ENCODE assay signal across 8 cellular contexts in genomic region chr17:6574689-6575595, GRCh38. TPM values are rescaled to one million over a fixed set of nuclear protein-coding genes. Genes with fewer than 3 reads are reported as not detected.
DNase-seq lines count a peak whose midpoint lies in the region; ATAC-seq lines count a peak whose summit lies in the region.

No MANE protein-coding gene starts in this region.

- peaks cover 12% of the 10 kb centered on the region for H3K36me3 Mint-ChIP-seq in activated naive CD4-positive, alpha-beta T cell treated with anti-CD3 and anti-CD28 coated beads for 36 hours (ENCODE audit: low read depth)

- CTCF ChIA-PET in activated naive CD4-positive, alpha-beta T cell treated with anti-CD3 and anti-CD28 coated beads for 36 hours (lab: Charles Lee): interaction anchor here (1.1 kb wide), 1 partner anchor 102 kb away, joined by 3 read pairs; no protein-coding TSS in a partner anchor

- H3K27ac Mint-ChIP-seq in activated naive CD4-positive, alpha-beta T cell treated with anti-CD3 and anti-CD28 coated beads for 36 hours: no peak overlapping the region

- no peaks in the 10 kb centered on the region for H3K36me3 ChIP-seq in MG63

- no peaks in the 10 kb centered on the region for H3K27me3 ChIP-seq in MG63

- H3K4me3 ChIP-seq in MG63: no peak overlapping the region

- DNase-seq in EL (peak; percentile 84), MG63 (peak; percentile 58), iris pigment epithelial cell (ENCODE audit: low read depth) (peak; percentile 88), NCI-H748 (lab: John Stamatoyannopoulos, UW; ENCODE audit: unreplicated experiment) (no peak), NCI-H2196 (lab: John Stamatoyannopoulos, UW; ENCODE audit: unreplicated experiment) (no peak)
- peak; percentile 63 for DNase-seq in activated naive CD4-positive, alpha-beta T cell treated with anti-CD3 and anti-CD28 coated beads for 36 hours
- DNase-seq in stimulated activated CD4-positive, alpha-beta T cell treated with anti-CD3 and anti-CD28 coated beads, Interleukin-4, amount 100 ng/mL, for 48 hours (ENCODE audit: low read depth in 2 of 2): peak; percentile 30 to 33

- intact Hi-C loops in activated naive CD4-positive, alpha-beta T cell treated with anti-CD3 and anti-CD28 coated beads for 36 hours (cut with micrococcal nuclease): no loop called here

- H3K9me3 ChIP-seq in MG63: no peaks in the 10 kb centered on the region

- H3K9me3 Mint-ChIP-seq in activated naive CD4-positive, alpha-beta T cell treated with anti-CD3 and anti-CD28 coated beads for 36 hours: no peaks in the 10 kb centered on the region

- peaks cover 18% of the 10 kb centered on the region for H3K4me1 Mint-ChIP-seq in activated naive CD4-positive, alpha-beta T cell treated with anti-CD3 and anti-CD28 coated beads for 36 hours (ENCODE audit: low read depth)

- no peak for ATAC-seq in HG03571 (IDR thresholded peaks at IDR 0.05; ENCODE audit: unreplicated experiment)

- H3K4me3 Mint-ChIP-seq in activated naive CD4-positive, alpha-beta T cell treated with anti-CD3 and anti-CD28 coated beads for 36 hours: no peak overlapping the region

- H3K27me3 Mint-ChIP-seq in activated naive CD4-positive, alpha-beta T cell treated with anti-CD3 and anti-CD28 coated beads for 36 hours (ENCODE audit: low read depth): no peaks in the 10 kb centered on the region

RNA-seq across cellular contexts. Expression of gene PITPNM3, which starts 18.6 kb away (rescaled TPM):
- total RNA-seq in MG63 (2014; rRNA removed; shearing (Covaris generic); ENCODE audit: low replicate concordance): 1.4 and 2.0 TPM in 2 replicates
- under 1 TPM; 0.38 to 0.67 TPM for total RNA-seq in activated naive CD4-positive, alpha-beta T cell treated with anti-CD3 and anti-CD28 coated beads for 36 hours

Comparison
In these comparisons a context has a peak if more than half of its experiments do, and no peak if none do; other contexts are left out.
1. DNase-seq: peak in EL (single experiment), MG63 (single experiment), activated naive CD4-positive, alpha-beta T cell treated with anti-CD3 and anti-CD28 coated beads for 36 hours (single experiment), iris pigment epithelial cell (single experiment) and stimulated activated CD4-positive, alpha-beta T cell treated with anti-CD3 and anti-CD28 coated beads, Interleukin-4, amount 100 ng/mL, for 48 hours (2 of 2); none in NCI-H748 (single experiment) and NCI-H2196 (single experiment).